In genomic region chr6:55240975-55241605, GRCh38 we compare ENCODE assay signal across 8 cellular contexts.
DNase-seq lines count a peak whose midpoint lies in the region; ATAC-seq and TF ChIP-seq lines count a peak whose summit lies in the region.
"Not testable (repeated sequence)": the region's sequence is repeated elsewhere in the genome, so short reads cannot be mapped to it uniquely, and the experiment has no call there.

No MANE protein-coding gene starts in this region.

- not testable (repeated sequence) for H3K27ac Mint-ChIP-seq in nephron progenitor cell

- H3K4me1 Mint-ChIP-seq in nephron progenitor cell: peaks cover 12% of the 10 kb centered on the region

- not testable (repeated sequence) for ATAC-seq in heart right ventricle

- DNase-seq in DMS79 treated with DMSO at 0.1 percent for 48 hours (lab: John Stamatoyannopoulos, UW): peak; percentile 17
- DNase-seq in HS-5 (ENCODE audit: low read depth): peak; percentile 3
- DNase-seq in NCI-H446 treated with DMSO at 0.1 percent for 48 hours (lab: John Stamatoyannopoulos, UW): peak; percentile 36
- DNase-seq in SKM-1 treated with dmso at 0.1 percent for 144 hours (lab: John Stamatoyannopoulos, UW; ENCODE audit: unreplicated experiment): peak; percentile 9
- not testable (repeated sequence) for DNase-seq in colonic mucosa, heart right ventricle, nephron progenitor cell

- TF ChIP-seq CTCF in 22Rv1 (IDR thresholded peaks at IDR 0.05): peak; percentile 78
- peak; percentile 48 for TF ChIP-seq CTCF in colonic mucosa (IDR thresholded peaks at IDR 0.05)
- peak; percentile 19 to 62 (median 48) for TF ChIP-seq CTCF in heart right ventricle (IDR thresholded peaks at IDR 0.05)
- TF ChIP-seq CTCF in nephron progenitor cell (IDR thresholded peaks at IDR 0.05): peak; percentile 50

- not testable (repeated sequence) for H3K27me3 Mint-ChIP-seq in nephron progenitor cell (ENCODE audit: low read depth, poor library complexity)

- H3K9ac ChIP-seq in colonic mucosa (ENCODE audit: low read depth in 2 of 2, low read length in 2 of 2): not testable (repeated sequence)

- H3K36me3 Mint-ChIP-seq in nephron progenitor cell (ENCODE audit: low read depth): not testable (repeated sequence)

- H3K4me3 ChIP-seq in colonic mucosa, heart right ventricle: not testable (repeated sequence)

- H3K27me3 ChIP-seq in colonic mucosa, heart right ventricle: not testable (repeated sequence)

- 54 to 57% methylated on average over 6 of the region's 6 CpGs for WGBS in heart right ventricle, 2 donors

- H3K4me1 ChIP-seq in colonic mucosa, heart right ventricle: not testable (repeated sequence)

- not testable (repeated sequence) for H3K36me3 ChIP-seq in colonic mucosa, heart right ventricle

- H3K9me3 Mint-ChIP-seq in nephron progenitor cell: not testable (repeated sequence)

- H3K4me3 Mint-ChIP-seq in nephron progenitor cell: not testable (repeated sequence)

- H3K9me3 ChIP-seq in colonic mucosa, heart right ventricle: not testable (repeated sequence)

- H3K27ac ChIP-seq in 22Rv1, colonic mucosa, heart right ventricle: not testable (repeated sequence)

- intact Hi-C loops in colonic mucosa (cut with DNase I) (loop anchor here (10.0 kb wide), 1 partner anchor 616 kb away; no protein-coding TSS in a partner anchor), heart right ventricle (cut with DNase I) (loop anchor here in 8 of 10 donors (5.0 to 10.0 kb wide), 5 partner anchors 1254 to 1266 kb away; no protein-coding TSS in a partner anchor)
